In the genomic region with DNA sequence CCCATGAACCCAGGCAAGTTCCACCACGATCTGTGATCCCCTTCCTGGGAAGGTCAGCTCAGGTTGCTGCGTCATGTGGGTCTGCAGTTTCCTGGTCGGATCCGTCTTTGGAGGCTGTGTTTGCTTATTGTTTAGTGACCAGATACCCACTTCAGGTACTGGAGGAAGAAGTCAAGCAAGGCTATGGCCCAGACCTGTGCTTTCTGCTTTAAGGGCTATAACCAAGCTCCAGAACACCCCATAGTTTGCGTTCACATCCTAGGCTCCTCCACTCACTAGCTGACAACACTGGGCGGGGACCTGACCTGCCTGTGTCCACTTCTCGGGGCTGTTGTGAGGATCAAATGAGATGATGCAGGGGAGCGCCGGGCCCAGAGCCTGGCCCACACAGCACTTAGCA, we compare ENCODE assay signal across 30 cellular contexts. TPM values are rescaled to one million over a fixed set of nuclear protein-coding genes. Genes with fewer than 3 reads are reported as not detected.
"Had no signal": no experiment of that assay in that cellular context is flagged by ENCODE, and none has a peak within 500 bp of the region (broad histone marks: within the 10 kb centered on the region; RNA-seq: fewer than 3 reads in every experiment).

No MANE protein-coding gene starts in this region.

- H3K4me1 Mint-ChIP-seq: immature natural killer cell had no signal

- H3K36me3 ChIP-seq: brain microvascular endothelial cell, thoracic aorta, uterus had no signal

- H3K79me2 ChIP-seq: parathyroid adenoma had no signal

- DNase-seq: activated CD4-positive, alpha-beta T cell treated with anti-CD3 and anti-CD28 coated beads, Interleukin-2, amount 10 ng/mL, durations not matched to agents 24 days and 14 days; activated CD4-positive, CD25-positive, alpha-beta regulatory T cell treated with anti-CD3 and anti-CD28 coated beads, Interleukin-2, amount 50 U/mL, for 72 hours; activated CD8-positive, alpha-beta T cell treated with anti-CD3 and anti-CD28 coated beads for 36 hours; activated gamma-delta T cell treated with Interleukin-2 at 50 U/mL for 16 hours; activated naive CD4-positive, alpha-beta T cell treated with anti-CD3 and anti-CD28 coated beads, Interleukin-2, amount 50 U/mL, for 16 hours; activated T-cell treated with anti-CD3 and anti-CD28 coated beads, Interleukin-2, amount 50 U/mL, for 24 hours; amniotic stem cell; brain microvascular endothelial cell; caudate nucleus; cortex of kidney; foreskin fibroblast; hypothalamus; immature natural killer cell; kidney; left colon; midbrain; naive thymus-derived CD4-positive, alpha-beta T cell; psoas muscle; stimulated activated CD4-positive, alpha-beta T cell treated with anti-CD3 and anti-CD28 coated beads, Interleukin-4, amount 100 ng/mL, for 1 hour; T-helper 2 cell; uterus had no signal

- H2AFZ ChIP-seq: parathyroid adenoma had no signal

- H3K36me3 Mint-ChIP-seq: immature natural killer cell; stimulated activated effector memory CD8-positive, alpha-beta T cell treated with anti-CD3 and anti-CD28 coated beads, Interleukin-12 subunit alpha, Interleukin-12 subunit beta, amount 100 ng/mL, for 72 hours; type B pancreatic cell had no signal

- H3K9me3 Mint-ChIP-seq: activated CD8-positive, alpha-beta T cell treated with anti-CD3 and anti-CD28 coated beads for 36 hours; activated T-cell treated with anti-CD3 and anti-CD28 coated beads, Interleukin-2, amount 50 U/mL, for 24 hours; activated T-helper 17 cell treated with anti-CD3 and anti-CD28 coated beads, Interleukin-2, amount 50 U/mL, for 72 hours; immature natural killer cell; stimulated activated effector memory CD8-positive, alpha-beta T cell treated with anti-CD3 and anti-CD28 coated beads, Interleukin-12 subunit alpha, Interleukin-12 subunit beta, amount 100 ng/mL, for 72 hours; type B pancreatic cell had no signal

- H3K27ac Mint-ChIP-seq: activated CD4-positive, alpha-beta T cell treated with anti-CD3 and anti-CD28 coated beads, Interleukin-2, amount 10 ng/mL, durations not matched to agents 24 days and 14 days; activated CD8-positive, alpha-beta T cell treated with anti-CD3 and anti-CD28 coated beads for 36 hours; activated T-cell treated with anti-CD3 and anti-CD28 coated beads, Interleukin-2, amount 50 U/mL, for 24 hours; activated T-helper 17 cell treated with anti-CD3 and anti-CD28 coated beads, Interleukin-2, amount 50 U/mL, for 72 hours; immature natural killer cell; stimulated activated effector memory CD8-positive, alpha-beta T cell treated with anti-CD3 and anti-CD28 coated beads, Interleukin-12 subunit alpha, Interleukin-12 subunit beta, amount 100 ng/mL, for 72 hours; stimulated activated naive CD8-positive, alpha-beta T cell treated with anti-CD3 and anti-CD28 coated beads, Interleukin-15, Interleukin-2, amounts not matched to agents 100 ng/mL and 50 ng/mL, for 24 hours; type B pancreatic cell had no signal

- H3K9me3 ChIP-seq: psoas muscle, thoracic aorta, uterus had no signal

- H3K27ac ChIP-seq: brain microvascular endothelial cell, parathyroid adenoma, psoas muscle, thoracic aorta, uterus had no signal

- H3K4me3 Mint-ChIP-seq: activated CD4-positive, alpha-beta T cell treated with anti-CD3 and anti-CD28 coated beads, Interleukin-2, amount 10 ng/mL, durations not matched to agents 24 days and 14 days; activated CD8-positive, alpha-beta T cell treated with anti-CD3 and anti-CD28 coated beads for 36 hours; activated T-cell treated with anti-CD3 and anti-CD28 coated beads, Interleukin-2, amount 50 U/mL, for 24 hours; activated T-helper 17 cell treated with anti-CD3 and anti-CD28 coated beads, Interleukin-2, amount 50 U/mL, for 72 hours; immature natural killer cell; naive thymus-derived CD4-positive, alpha-beta T cell; stimulated activated effector memory CD8-positive, alpha-beta T cell treated with anti-CD3 and anti-CD28 coated beads, Interleukin-12 subunit alpha, Interleukin-12 subunit beta, amount 100 ng/mL, for 72 hours; stimulated activated naive CD8-positive, alpha-beta T cell treated with anti-CD3 and anti-CD28 coated beads, Interleukin-15, Interleukin-2, amounts not matched to agents 100 ng/mL and 50 ng/mL, for 24 hours; type B pancreatic cell had no signal

- H3K27me3 Mint-ChIP-seq: activated CD4-positive, alpha-beta T cell treated with anti-CD3 and anti-CD28 coated beads, Interleukin-2, amount 10 ng/mL, durations not matched to agents 24 days and 14 days; activated CD8-positive, alpha-beta T cell treated with anti-CD3 and anti-CD28 coated beads for 36 hours; activated T-cell treated with anti-CD3 and anti-CD28 coated beads, Interleukin-2, amount 50 U/mL, for 24 hours; activated T-helper 17 cell treated with anti-CD3 and anti-CD28 coated beads, Interleukin-2, amount 50 U/mL, for 72 hours; naive thymus-derived CD4-positive, alpha-beta T cell; stimulated activated naive CD8-positive, alpha-beta T cell treated with anti-CD3 and anti-CD28 coated beads, Interleukin-15, Interleukin-2, amounts not matched to agents 100 ng/mL and 50 ng/mL, for 24 hours; type B pancreatic cell had no signal

- H3K9ac ChIP-seq: parathyroid adenoma had no signal

- ATAC-seq: activated CD8-positive, alpha-beta T cell treated with anti-CD3 and anti-CD28 coated beads for 36 hours; activated T-helper 17 cell treated with anti-CD3 and anti-CD28 coated beads, Interleukin-2, amount 50 U/mL, for 72 hours; esophagus mucosa; left colon; naive thymus-derived CD4-positive, alpha-beta T cell; psoas muscle; stimulated activated effector memory CD8-positive, alpha-beta T cell treated with anti-CD3 and anti-CD28 coated beads, Interleukin-12 subunit alpha, Interleukin-12 subunit beta, amount 100 ng/mL, for 72 hours had no signal

- H3K27me3 ChIP-seq: uterus had no signal

- H3K4me1 ChIP-seq: parathyroid adenoma, psoas muscle, uterus had no signal

- H3K4me3 ChIP-seq: psoas muscle, thoracic aorta, uterus had no signal

RNA-seq across cellular contexts. Expression of gene MAL, which starts 44.0 kb away (rescaled TPM):
- total RNA-seq: chondrocyte, subcutaneous adipose tissue, thoracic aorta had no signal
